In the genomic region with DNA sequence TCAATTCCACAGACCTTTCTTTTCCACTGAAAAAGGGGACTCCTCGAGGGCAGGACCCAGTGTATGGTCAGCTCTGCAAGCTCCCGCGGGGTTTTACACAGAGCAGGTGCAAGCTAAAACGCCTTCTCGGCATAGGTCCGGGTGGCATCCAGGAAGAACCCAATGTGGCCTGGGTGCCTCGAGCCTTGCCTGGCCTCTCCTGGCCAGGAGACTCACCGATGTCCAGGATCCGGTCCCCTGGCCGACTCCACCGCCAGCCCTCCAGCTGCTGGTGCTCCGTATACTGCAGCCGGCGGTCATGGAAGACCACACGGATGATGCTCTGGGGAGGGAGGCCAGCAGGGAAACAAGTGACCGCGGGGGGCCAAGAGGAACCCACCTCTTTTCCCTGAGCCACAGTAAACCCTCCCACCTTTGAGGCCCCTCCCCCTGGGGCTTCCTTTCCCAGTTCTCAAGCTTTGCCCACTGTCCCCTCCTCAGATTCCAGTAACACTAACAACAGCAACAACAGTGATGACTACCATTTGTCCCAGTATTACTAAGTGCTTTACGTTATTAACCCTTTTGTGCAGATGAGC, we compare ENCODE assay signal across 29 cellular contexts. TPM values are rescaled to one million over a fixed set of nuclear protein-coding genes. Genes with fewer than 3 reads are reported as not detected.
"Had no signal": no experiment of that assay in that cellular context is flagged by ENCODE, and none has a peak within 500 bp of the region (broad histone marks: within the 10 kb centered on the region; RNA-seq: fewer than 3 reads in every experiment).

No MANE protein-coding gene starts in this region.

- H3K27ac Mint-ChIP-seq: effector memory CD8-positive, alpha-beta T cell; naive thymus-derived CD8-positive, alpha-beta T cell; stimulated activated memory B cell treated with anti-CD40 and anti-IgM and Interleukin-4, amounts not matched to agents 10 μg/mL and 1 μg/mL and 100 μg/mL, for 72 hours; type B pancreatic cell had no signal

- H3K27me3 Mint-ChIP-seq: stimulated activated memory B cell treated with anti-CD40 and anti-IgM and Interleukin-4, amounts not matched to agents 10 μg/mL and 1 μg/mL and 100 μg/mL, for 72 hours; type B pancreatic cell had no signal

- H3K27ac ChIP-seq: esophagus squamous epithelium, left ventricle myocardium inferior, lower lobe of right lung, psoas muscle, sigmoid colon, testis, tibial artery, uterus had no signal

- ATAC-seq: effector memory CD8-positive, alpha-beta T cell; left colon; lower lobe of right lung; naive thymus-derived CD8-positive, alpha-beta T cell; psoas muscle; right cardiac atrium; stimulated activated memory B cell treated with anti-CD40 and anti-IgM and Interleukin-4, amounts not matched to agents 10 μg/mL and 1 μg/mL and 100 μg/mL, for 72 hours; stimulated activated naive CD8-positive, alpha-beta T cell treated with anti-CD3 and anti-CD28 coated beads, Interleukin-15, Interleukin-2, amounts not matched to agents 100 U/mL and 50 U/mL, for 24 hours had no signal

- H3K4me1 Mint-ChIP-seq: naive thymus-derived CD8-positive, alpha-beta T cell; neural crest cell; stimulated activated memory B cell treated with anti-CD40 and anti-IgM and Interleukin-4, amounts not matched to agents 10 μg/mL and 1 μg/mL and 100 μg/mL, for 72 hours had no signal

- H3K4me1 ChIP-seq: esophagus squamous epithelium, left ventricle myocardium inferior, lower lobe of right lung, psoas muscle, sigmoid colon, testis, tibial artery, uterus had no signal

- H3K27me3 ChIP-seq: esophagus squamous epithelium, sigmoid colon, testis, tibial artery, uterus had no signal

- H3K4me3 Mint-ChIP-seq: effector memory CD8-positive, alpha-beta T cell; naive thymus-derived CD8-positive, alpha-beta T cell; neural crest cell; stimulated activated memory B cell treated with anti-CD40 and anti-IgM and Interleukin-4, amounts not matched to agents 10 μg/mL and 1 μg/mL and 100 μg/mL, for 72 hours; type B pancreatic cell had no signal

- H3K4me3 ChIP-seq: esophagus squamous epithelium, left ventricle myocardium inferior, lower lobe of right lung, psoas muscle, sigmoid colon, testis, tibial artery, uterus had no signal

- H3K9me3 Mint-ChIP-seq: effector memory CD8-positive, alpha-beta T cell; naive thymus-derived CD8-positive, alpha-beta T cell; neural crest cell; stimulated activated memory B cell treated with anti-CD40 and anti-IgM and Interleukin-4, amounts not matched to agents 10 μg/mL and 1 μg/mL and 100 μg/mL, for 72 hours; type B pancreatic cell had no signal

- H3K9me3 ChIP-seq: esophagus squamous epithelium, left ventricle myocardium inferior, lower lobe of right lung, psoas muscle, sigmoid colon, testis, tibial artery, uterus had no signal

- FAIRE-seq: endometrium, frontal cortex, islet of Langerhans had no signal

- H3K36me3 ChIP-seq: left ventricle myocardium inferior, sigmoid colon, uterus had no signal

- DNase-seq: cerebellar nuclear complex; cortex of kidney; effector memory CD8-positive, alpha-beta T cell; erythroblast; esophagus squamous epithelium; kidney glomerular epithelial cell; left colon; left ventricle myocardium inferior; lower lobe of right lung; naive thymus-derived CD8-positive, alpha-beta T cell; nucleus accumbens; psoas muscle; right cardiac atrium; sigmoid colon; stimulated activated CD4-positive, alpha-beta T cell treated with anti-CD3 and anti-CD28 coated beads, Interleukin-4, amount 100 ng/mL, for 4 hours; stimulated activated naive CD8-positive, alpha-beta T cell treated with anti-CD3 and anti-CD28 coated beads, Interleukin-15, Interleukin-2, amounts not matched to agents 100 U/mL and 50 U/mL, for 24 hours; substantia nigra; testis; uterus had no signal

- H3K36me3 Mint-ChIP-seq: naive thymus-derived CD8-positive, alpha-beta T cell; stimulated activated memory B cell treated with anti-CD40 and anti-IgM and Interleukin-4, amounts not matched to agents 10 μg/mL and 1 μg/mL and 100 μg/mL, for 72 hours; type B pancreatic cell had no signal

RNA-seq across cellular contexts. Expression of gene TFCP2L1, which starts 36.1 kb away (rescaled TPM):
- total RNA-seq: dermis microvascular lymphatic vessel endothelial cell; myocyte; naive thymus-derived CD8-positive, alpha-beta T cell; neural crest cell; osteocyte had no signal
